ENCODE assay signal across 1 cellular context in the genomic region with DNA sequence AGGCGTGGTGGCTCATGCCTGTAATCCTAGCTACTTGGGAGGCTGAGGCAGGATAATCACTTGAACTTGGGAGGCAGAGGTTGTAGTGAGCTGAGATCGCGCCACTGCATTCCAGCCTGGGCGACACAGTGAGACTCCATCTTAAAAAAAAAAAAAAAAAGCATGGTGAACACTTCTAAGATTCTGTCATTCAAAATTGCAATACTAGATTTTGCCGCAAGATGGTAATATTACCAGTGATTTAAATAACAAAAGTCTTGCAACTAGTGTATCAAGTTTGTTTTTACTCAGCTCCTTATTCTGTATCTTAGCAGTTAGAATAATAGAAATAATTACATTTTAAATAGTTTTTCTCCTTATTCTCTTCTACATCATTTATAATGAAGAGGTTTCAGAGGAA.
TF ChIP-seq lines count a peak whose summit lies in the region.

No MANE protein-coding gene starts in this region.

TF ChIP-seq in HepG2, 621 proteins besides CTCF, POLR2A, EP300 and RAD21:
- TF ChIP-seq, protein P1, sequence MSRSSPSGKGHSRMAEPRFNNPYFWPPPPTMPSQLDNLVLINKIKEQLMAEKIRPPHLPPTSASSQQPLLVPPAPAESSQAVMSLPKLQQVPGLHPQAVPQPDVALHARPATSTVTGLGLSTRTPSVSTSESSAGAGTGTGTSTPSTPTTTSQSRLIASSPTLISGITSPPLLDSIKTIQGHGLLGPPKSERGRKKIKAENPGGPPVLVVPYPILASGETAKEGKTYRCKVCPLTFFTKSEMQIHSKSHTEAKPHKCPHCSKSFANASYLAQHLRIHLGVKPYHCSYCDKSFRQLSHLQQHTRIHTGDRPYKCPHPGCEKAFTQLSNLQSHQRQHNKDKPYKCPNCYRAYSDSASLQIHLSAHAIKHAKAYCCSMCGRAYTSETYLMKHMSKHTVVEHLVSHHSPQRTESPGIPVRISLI (CRISPR knock-in tag; IDR thresholded peaks at IDR 0.05; ENCODE audit: borderline replicate concordance): 0 out of 2 replicates have a peak, but pooled peaks have one; percentile 49
